ENCODE assay signal across 1 cellular context in genomic region chr15:75446146-75446545, GRCh38.
TF ChIP-seq lines count a peak whose summit lies in the region.

No MANE protein-coding gene starts in this region.

TF ChIP-seq in GM23338, 12 proteins besides CTCF, POLR2A, EP300 and RAD21 (continued from another document):
- TF ChIP-seq, protein P1, sequence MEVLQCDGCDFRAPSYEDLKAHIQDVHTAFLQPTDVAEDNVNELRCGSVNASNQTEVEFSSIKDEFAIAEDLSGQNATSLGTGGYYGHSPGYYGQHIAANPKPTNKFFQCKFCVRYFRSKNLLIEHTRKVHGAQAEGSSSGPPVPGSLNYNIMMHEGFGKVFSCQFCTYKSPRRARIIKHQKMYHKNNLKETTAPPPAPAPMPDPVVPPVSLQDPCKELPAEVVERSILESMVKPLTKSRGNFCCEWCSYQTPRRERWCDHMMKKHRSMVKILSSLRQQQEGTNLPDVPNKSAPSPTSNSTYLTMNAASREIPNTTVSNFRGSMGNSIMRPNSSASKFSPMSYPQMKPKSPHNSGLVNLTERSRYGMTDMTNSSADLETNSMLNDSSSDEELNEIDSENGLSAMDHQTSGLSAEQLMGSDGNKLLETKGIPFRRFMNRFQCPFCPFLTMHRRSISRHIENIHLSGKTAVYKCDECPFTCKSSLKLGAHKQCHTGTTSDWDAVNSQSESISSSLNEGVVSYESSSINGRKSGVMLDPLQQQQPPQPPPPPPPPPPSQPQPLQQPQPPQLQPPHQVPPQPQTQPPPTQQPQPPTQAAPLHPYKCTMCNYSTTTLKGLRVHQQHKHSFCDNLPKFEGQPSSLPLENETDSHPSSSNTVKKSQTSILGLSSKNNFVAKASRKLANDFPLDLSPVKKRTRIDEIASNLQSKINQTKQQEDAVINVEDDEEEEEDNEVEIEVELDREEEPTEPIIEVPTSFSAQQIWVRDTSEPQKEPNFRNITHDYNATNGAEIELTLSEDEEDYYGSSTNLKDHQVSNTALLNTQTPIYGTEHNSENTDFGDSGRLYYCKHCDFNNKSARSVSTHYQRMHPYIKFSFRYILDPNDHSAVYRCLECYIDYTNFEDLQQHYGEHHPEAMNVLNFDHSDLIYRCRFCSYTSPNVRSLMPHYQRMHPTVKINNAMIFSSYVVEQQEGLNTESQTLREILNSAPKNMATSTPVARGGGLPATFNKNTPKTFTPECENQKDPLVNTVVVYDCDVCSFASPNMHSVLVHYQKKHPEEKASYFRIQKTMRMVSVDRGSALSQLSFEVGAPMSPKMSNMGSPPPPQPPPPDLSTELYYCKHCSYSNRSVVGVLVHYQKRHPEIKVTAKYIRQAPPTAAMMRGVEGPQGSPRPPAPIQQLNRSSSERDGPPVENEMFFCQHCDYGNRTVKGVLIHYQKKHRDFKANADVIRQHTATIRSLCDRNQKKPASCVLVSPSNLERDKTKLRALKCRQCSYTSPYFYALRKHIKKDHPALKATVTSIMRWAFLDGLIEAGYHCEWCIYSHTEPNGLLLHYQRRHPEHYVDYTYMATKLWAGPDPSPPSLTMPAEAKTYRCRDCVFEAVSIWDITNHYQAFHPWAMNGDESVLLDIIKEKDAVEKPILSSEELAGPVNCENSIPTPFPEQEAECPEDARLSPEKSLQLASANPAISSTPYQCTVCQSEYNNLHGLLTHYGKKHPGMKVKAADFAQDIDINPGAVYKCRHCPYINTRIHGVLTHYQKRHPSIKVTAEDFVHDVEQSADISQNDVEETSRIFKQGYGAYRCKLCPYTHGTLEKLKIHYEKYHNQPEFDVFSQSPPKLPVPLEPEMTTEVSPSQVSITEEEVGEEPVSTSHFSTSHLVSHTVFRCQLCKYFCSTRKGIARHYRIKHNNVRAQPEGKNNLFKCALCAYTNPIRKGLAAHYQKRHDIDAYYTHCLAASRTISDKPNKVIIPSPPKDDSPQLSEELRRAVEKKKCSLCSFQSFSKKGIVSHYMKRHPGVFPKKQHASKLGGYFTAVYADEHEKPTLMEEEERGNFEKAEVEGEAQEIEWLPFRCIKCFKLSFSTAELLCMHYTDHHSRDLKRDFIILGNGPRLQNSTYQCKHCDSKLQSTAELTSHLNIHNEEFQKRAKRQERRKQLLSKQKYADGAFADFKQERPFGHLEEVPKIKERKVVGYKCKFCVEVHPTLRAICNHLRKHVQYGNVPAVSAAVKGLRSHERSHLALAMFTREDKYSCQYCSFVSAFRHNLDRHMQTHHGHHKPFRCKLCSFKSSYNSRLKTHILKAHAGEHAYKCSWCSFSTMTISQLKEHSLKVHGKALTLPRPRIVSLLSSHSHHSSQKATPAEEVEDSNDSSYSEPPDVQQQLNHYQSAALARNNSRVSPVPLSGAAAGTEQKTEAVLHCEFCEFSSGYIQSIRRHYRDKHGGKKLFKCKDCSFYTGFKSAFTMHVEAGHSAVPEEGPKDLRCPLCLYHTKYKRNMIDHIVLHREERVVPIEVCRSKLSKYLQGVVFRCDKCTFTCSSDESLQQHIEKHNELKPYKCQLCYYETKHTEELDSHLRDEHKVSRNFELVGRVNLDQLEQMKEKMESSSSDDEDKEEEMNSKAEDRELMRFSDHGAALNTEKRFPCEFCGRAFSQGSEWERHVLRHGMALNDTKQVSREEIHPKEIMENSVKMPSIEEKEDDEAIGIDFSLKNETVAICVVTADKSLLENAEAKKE (CRISPR knock-in tag; IDR thresholded peaks at IDR 0.05): no peak
- no peak for TF ChIP-seq ZNF331 (CRISPR knock-in tag; IDR thresholded peaks at IDR 0.05; ENCODE audit: low read depth)
- no peak for TF ChIP-seq JUNB (IDR thresholded peaks at IDR 0.05; ENCODE audit: unreplicated experiment)
- no peak for TF ChIP-seq EZH2 (IDR thresholded peaks at IDR 0.05; ENCODE audit: low read depth, unreplicated experiment)
- TF ChIP-seq NANOG (IDR thresholded peaks at IDR 0.05; ENCODE audit: borderline replicate concordance): no peak
- TF ChIP-seq REST (IDR thresholded peaks at IDR 0.05; ENCODE audit: unreplicated experiment): no peak
- TF ChIP-seq, protein P2, sequence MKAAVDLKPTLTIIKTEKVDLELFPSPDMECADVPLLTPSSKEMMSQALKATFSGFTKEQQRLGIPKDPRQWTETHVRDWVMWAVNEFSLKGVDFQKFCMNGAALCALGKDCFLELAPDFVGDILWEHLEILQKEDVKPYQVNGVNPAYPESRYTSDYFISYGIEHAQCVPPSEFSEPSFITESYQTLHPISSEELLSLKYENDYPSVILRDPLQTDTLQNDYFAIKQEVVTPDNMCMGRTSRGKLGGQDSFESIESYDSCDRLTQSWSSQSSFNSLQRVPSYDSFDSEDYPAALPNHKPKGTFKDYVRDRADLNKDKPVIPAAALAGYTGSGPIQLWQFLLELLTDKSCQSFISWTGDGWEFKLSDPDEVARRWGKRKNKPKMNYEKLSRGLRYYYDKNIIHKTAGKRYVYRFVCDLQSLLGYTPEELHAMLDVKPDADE (IDR thresholded peaks at IDR 0.05): no peak
TF ChIP-seq in GM23338: peak in this region for 0.
